Comparison of ENCODE assay signal across 10 cellular contexts in the genomic region with DNA sequence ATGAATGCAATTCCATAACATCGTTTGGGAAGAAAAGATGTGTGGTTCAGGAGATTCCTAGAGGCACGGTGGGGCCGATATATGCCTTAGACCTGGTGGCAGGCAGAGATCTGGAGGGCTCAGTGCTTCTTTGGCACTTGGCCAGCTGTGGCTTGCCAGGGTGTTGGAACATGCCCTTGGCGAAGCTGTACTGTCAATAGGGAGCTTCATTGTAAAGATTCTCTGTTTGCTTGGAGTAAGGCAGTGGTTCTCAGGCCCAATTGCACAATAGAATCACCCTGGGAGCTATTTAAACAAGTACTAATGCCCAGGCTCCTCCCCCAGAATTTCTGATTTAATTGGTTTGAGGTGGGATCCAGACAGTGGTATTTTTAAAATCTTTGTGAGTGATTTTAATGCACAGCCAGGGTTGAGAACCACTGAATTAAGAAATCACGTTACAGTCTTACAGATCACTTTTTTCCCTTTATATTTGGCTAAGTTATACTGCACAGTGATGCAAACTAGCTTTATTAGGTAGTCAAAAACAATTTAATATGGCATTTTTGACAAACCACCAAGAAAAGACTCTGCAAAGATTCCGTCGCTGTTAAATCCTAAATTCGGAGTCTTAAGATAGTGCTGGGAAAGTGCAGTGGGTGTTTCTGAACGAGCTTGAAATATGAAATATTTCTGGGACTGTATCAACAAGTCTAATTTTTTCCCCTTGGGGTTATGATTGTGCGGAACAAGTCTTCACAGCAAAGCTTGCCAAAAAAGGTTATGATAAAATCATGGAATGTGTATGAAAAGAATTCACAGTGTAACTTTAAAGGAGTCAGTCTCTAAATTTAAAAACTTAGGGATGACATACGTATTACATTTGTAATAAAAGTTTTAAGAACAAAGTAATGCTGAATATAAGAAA.
DNase-seq lines count a peak whose midpoint lies in the region; FAIRE-seq and TF ChIP-seq lines count a peak whose summit lies in the region.
"Had no signal": no experiment of that assay in that cellular context is flagged by ENCODE, and none has a peak within 500 bp of the region (broad histone marks: within the 10 kb centered on the region; RNA-seq: fewer than 3 reads in every experiment).

No MANE protein-coding gene starts in this region.

- H3K36me3 Mint-ChIP-seq in activated T-helper 2 cell treated with anti-CD3 and anti-CD28 coated beads, Interferon-gamma antibody, Interleukin-2, Interleukin-4, amounts not matched to agents 10 μg/mL and 5 μg/mL and 100 μg/mL, durations not matched to agents 14 hours and 24 hours and 36 hours (ENCODE audit: low read depth): no peaks in the 10 kb centered on the region

- peaks cover 6% of the 10 kb centered on the region for H3K27me3 Mint-ChIP-seq in activated T-helper 2 cell treated with anti-CD3 and anti-CD28 coated beads, Interferon-gamma antibody, Interleukin-2, Interleukin-4, amounts not matched to agents 10 μg/mL and 5 μg/mL and 100 μg/mL, durations not matched to agents 14 hours and 24 hours and 36 hours (ENCODE audit: low read depth)

- no peak overlapping the region for H3K27ac Mint-ChIP-seq in activated T-helper 2 cell treated with anti-CD3 and anti-CD28 coated beads, Interferon-gamma antibody, Interleukin-2, Interleukin-4, amounts not matched to agents 10 μg/mL and 5 μg/mL and 100 μg/mL, durations not matched to agents 14 hours and 24 hours and 36 hours

- H3K27ac ChIP-seq in liver (ENCODE audit: low read depth in 1 of 2, low read length in 2 of 2): peak overlapping the region in 1 of 2 donors; percentile 37
- no peak overlapping the region for H3K27ac ChIP-seq in effector memory CD4-positive, alpha-beta T cell (ENCODE audit: insufficient read depth, low read length, poor library complexity, severe bottlenecking)
- H3K27ac ChIP-seq: cardiac muscle cell had no signal

- DNase-seq in DMS53 (lab: John Stamatoyannopoulos, UW) (peak; percentile 6), DMS53 treated with DMSO at 0.1 percent for 48 hours (lab: John Stamatoyannopoulos, UW; ENCODE audit: unreplicated experiment) (no peak), bronchial epithelial cell (ENCODE audit: low read depth) (peak; percentile 87), urothelium cell line (ENCODE audit: low spot score) (peak; percentile 25), MG63 (no peak)
- no peak for DNase-seq in effector memory CD4-positive, alpha-beta T cell
- DNase-seq in activated T-helper 2 cell treated with anti-CD3 and anti-CD28 coated beads, Interferon-gamma antibody, Interleukin-2, Interleukin-4, amounts not matched to agents 10 μg/mL and 5 μg/mL and 100 μg/mL, durations not matched to agents 14 hours and 24 hours and 36 hours (ENCODE audit: low spot score): no peak

- H3K9ac ChIP-seq in liver (ENCODE audit: low read depth in 1 of 2, low read length in 2 of 2): no peak overlapping the region

- no peaks in the 10 kb centered on the region for H3K9me3 Mint-ChIP-seq in activated T-helper 2 cell treated with anti-CD3 and anti-CD28 coated beads, Interferon-gamma antibody, Interleukin-2, Interleukin-4, amounts not matched to agents 10 μg/mL and 5 μg/mL and 100 μg/mL, durations not matched to agents 14 hours and 24 hours and 36 hours

- WGBS in liver: 71% methylated on average over 11 of the region's 11 CpGs

- no peaks in the 10 kb centered on the region for H3K27me3 ChIP-seq in bronchial epithelial cell (ENCODE audit: control insufficient read depth, insufficient read depth, low read length)
- no peaks in the 10 kb centered on the region for H3K27me3 ChIP-seq in liver (ENCODE audit: control insufficient read depth in 4 of 4, insufficient read depth in 4 of 4, low read length in 3 of 4)
- H3K27me3 ChIP-seq in effector memory CD4-positive, alpha-beta T cell (replicated peaks; ENCODE audit: control insufficient read depth, insufficient read depth, low read length, poor library complexity, severe bottlenecking): no peaks in the 10 kb centered on the region
- no peaks in the 10 kb centered on the region for H3K27me3 ChIP-seq in MG63
- H3K27me3 ChIP-seq: cardiac muscle cell had no signal

- TF ChIP-seq RAD21 in liver (IDR thresholded peaks at IDR 0.05): no peak

- FAIRE-seq in bronchial epithelial cell (lab: Jason Lieb, UNC): no peak
- FAIRE-seq in urothelium cell line (lab: Jason Lieb, UNC): no peak
- FAIRE-seq: A204.1 had no signal

- H3K4me3 ChIP-seq in bronchial epithelial cell (ENCODE audit: low read depth, low read length) (no peak overlapping the region), liver (ENCODE audit: low read depth in 1 of 3, low read length in 3 of 3) (no peak overlapping the region), MG63 (no peak overlapping the region)
- no peak overlapping the region for H3K4me3 ChIP-seq in effector memory CD4-positive, alpha-beta T cell (ENCODE audit: insufficient read depth, low read depth, low read length, poor library complexity, severe bottlenecking)
- H3K4me3 ChIP-seq: cardiac muscle cell had no signal

- H3K9me3 ChIP-seq in liver (ENCODE audit: control insufficient read depth in 4 of 4, low read length in 3 of 4): no peaks in the 10 kb centered on the region
- no peaks in the 10 kb centered on the region for H3K9me3 ChIP-seq in effector memory CD4-positive, alpha-beta T cell (ENCODE audit: control insufficient read depth, low read length)
- no peaks in the 10 kb centered on the region for H3K9me3 ChIP-seq in MG63

- no peak overlapping the region for H3K4me3 Mint-ChIP-seq in activated T-helper 2 cell treated with anti-CD3 and anti-CD28 coated beads, Interferon-gamma antibody, Interleukin-2, Interleukin-4, amounts not matched to agents 10 μg/mL and 5 μg/mL and 100 μg/mL, durations not matched to agents 14 hours and 24 hours and 36 hours (ENCODE audit: low read depth)

- peaks cover 0 to 4% (median under 1%) of the 10 kb centered on the region in 4 donors for H3K4me1 ChIP-seq in liver (ENCODE audit: control insufficient read depth in 4 of 4, insufficient read depth in 4 of 4, low read length in 3 of 4)
- H3K4me1 ChIP-seq in effector memory CD4-positive, alpha-beta T cell (ENCODE audit: control insufficient read depth, insufficient read depth, low read length, poor library complexity, severe bottlenecking): no peaks in the 10 kb centered on the region

- intact Hi-C loops in activated T-helper 2 cell treated with anti-CD3 and anti-CD28 coated beads, Interferon-gamma antibody, Interleukin-2, Interleukin-4, amounts not matched to agents 10 μg/mL and 5 μg/mL and 100 μg/mL, durations not matched to agents 14 hours and 24 hours and 36 hours (cut with micrococcal nuclease): no loop called here

- no peak for TF ChIP-seq CTCF in bronchial epithelial cell (IDR thresholded peaks at IDR 0.05; ENCODE audit: insufficient read depth, low read length, severe bottlenecking)
- no peak for TF ChIP-seq CTCF in liver (IDR thresholded peaks at IDR 0.05; ENCODE audit: low read depth, low read length, missing input control)

- no peaks in the 10 kb centered on the region for H3K4me1 Mint-ChIP-seq in activated T-helper 2 cell treated with anti-CD3 and anti-CD28 coated beads, Interferon-gamma antibody, Interleukin-2, Interleukin-4, amounts not matched to agents 10 μg/mL and 5 μg/mL and 100 μg/mL, durations not matched to agents 14 hours and 24 hours and 36 hours (ENCODE audit: low read depth)

- no peaks in the 10 kb centered on the region for H3K36me3 ChIP-seq in bronchial epithelial cell (ENCODE audit: control insufficient read depth, insufficient read depth, low read length)
- no peaks in the 10 kb centered on the region for H3K36me3 ChIP-seq in liver (ENCODE audit: control insufficient read depth in 4 of 4, insufficient read depth in 3 of 4, low read depth in 1 of 4, low read length in 3 of 4)
- H3K36me3 ChIP-seq in effector memory CD4-positive, alpha-beta T cell (ENCODE audit: control insufficient read depth, insufficient read depth, low read length): no peaks in the 10 kb centered on the region
- peaks cover 58% of the 10 kb centered on the region for H3K36me3 ChIP-seq in MG63
- H3K36me3 ChIP-seq: cardiac muscle cell had no signal

TF ChIP-seq in liver, 16 proteins besides CTCF, POLR2A, EP300 and RAD21:
- TF ChIP-seq, protein P1, sequence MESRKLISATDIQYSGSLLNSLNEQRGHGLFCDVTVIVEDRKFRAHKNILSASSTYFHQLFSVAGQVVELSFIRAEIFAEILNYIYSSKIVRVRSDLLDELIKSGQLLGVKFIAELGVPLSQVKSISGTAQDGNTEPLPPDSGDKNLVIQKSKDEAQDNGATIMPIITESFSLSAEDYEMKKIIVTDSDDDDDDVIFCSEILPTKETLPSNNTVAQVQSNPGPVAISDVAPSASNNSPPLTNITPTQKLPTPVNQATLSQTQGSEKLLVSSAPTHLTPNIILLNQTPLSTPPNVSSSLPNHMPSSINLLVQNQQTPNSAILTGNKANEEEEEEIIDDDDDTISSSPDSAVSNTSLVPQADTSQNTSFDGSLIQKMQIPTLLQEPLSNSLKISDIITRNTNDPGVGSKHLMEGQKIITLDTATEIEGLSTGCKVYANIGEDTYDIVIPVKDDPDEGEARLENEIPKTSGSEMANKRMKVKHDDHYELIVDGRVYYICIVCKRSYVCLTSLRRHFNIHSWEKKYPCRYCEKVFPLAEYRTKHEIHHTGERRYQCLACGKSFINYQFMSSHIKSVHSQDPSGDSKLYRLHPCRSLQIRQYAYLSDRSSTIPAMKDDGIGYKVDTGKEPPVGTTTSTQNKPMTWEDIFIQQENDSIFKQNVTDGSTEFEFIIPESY (IDR thresholded peaks at IDR 0.05): no peak
- peak; percentile 30 for TF ChIP-seq NR2F2 (IDR thresholded peaks at IDR 0.05)

Comparison
In these comparisons a context has a peak if more than half of its experiments do, and no peak if none do; other contexts are left out.
1. DNase-seq: peak in DMS53 (single experiment), bronchial epithelial cell (single experiment) and urothelium cell line (single experiment); none in DMS53 treated with DMSO at 0.1 percent for 48 hours (single experiment), effector memory CD4-positive, alpha-beta T cell (0 of 3), MG63 (single experiment) and activated T-helper 2 cell treated with anti-CD3 and anti-CD28 coated beads, Interferon-gamma antibody, Interleukin-2, Interleukin-4, amounts not matched to agents 10 μg/mL and 5 μg/mL and 100 μg/mL, durations not matched to agents 14 hours and 24 hours and 36 hours (single experiment).